22 cellular contexts compared by ENCODE assay signal in the genomic region with DNA sequence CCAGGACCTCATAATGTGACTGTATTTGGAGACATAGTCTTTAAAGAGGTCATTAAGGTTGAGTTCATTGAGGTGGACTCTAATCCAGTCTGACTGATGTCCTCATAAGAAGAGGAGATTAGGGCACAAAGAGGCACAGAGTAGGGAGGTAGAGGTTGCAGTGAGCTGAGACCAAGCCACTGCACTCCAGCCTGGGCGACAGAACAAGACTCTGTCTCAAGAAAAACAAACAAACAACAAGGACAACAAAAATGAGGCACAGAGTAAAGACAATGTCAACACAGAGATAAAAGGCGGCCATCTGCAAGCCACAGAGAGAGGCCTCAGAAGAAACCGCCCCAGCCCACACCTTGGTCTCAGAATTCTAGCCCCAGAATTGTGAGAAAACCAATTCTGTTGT. TPM values are rescaled to one million over a fixed set of nuclear protein-coding genes. Genes with fewer than 3 reads are reported as not detected.
DNase-seq lines count a peak whose midpoint lies in the region; ATAC-seq and TF ChIP-seq lines count a peak whose summit lies in the region.
"Had no signal": no experiment of that assay in that cellular context is flagged by ENCODE, and none has a peak within 500 bp of the region (broad histone marks: within the 10 kb centered on the region; RNA-seq: fewer than 3 reads in every experiment).

No MANE protein-coding gene starts in this region.

- POLR2A ChIA-PET in WTC11 (lab: Charles Lee) = no interaction called here

- DNase-seq in NCI-H82 (lab: John Stamatoyannopoulos, UW) (peak; percentile 18), NCI-H82 treated with DMSO at 0.1 percent for 48 hours (lab: John Stamatoyannopoulos, UW; ENCODE audit: unreplicated experiment) (no peak), DMS53 treated with DMSO at 0.1 percent for 48 hours (lab: John Stamatoyannopoulos, UW; ENCODE audit: unreplicated experiment) (peak; percentile 23), WTC11 (ENCODE audit: low spot score) (no peak), NCI-H2171 treated with DMSO at 0.1 percent for 48 hours (lab: John Stamatoyannopoulos, UW) (no peak), breast epithelium (ENCODE audit: low spot score in 2 of 2) (no peak)
- DNase-seq in activated T-cell treated with anti-CD3 and anti-CD28 coated beads, Interleukin-2, amount 50 U/mL, for 72 hours = no peak
- DNase-seq: Caco-2; CD4-positive, CD25-positive, alpha-beta regulatory T cell; CD8-positive, alpha-beta T cell; DMS 273 treated with DMSO at 0.1 percent for 48 hours; DMS79; EL; GDM1; GM23248; H7; HCEC 1CT had no signal

- H3K27me3 ChIP-seq in breast epithelium = no peaks in the 10 kb centered on the region
- H3K27me3 ChIP-seq: BLaER1 had no signal

- peaks cover 10% of the 10 kb centered on the region; the same call in 1 of the 2 replicates for H3K27me3 Mint-ChIP-seq in WTC11 (ENCODE audit: low read depth)
- peaks cover 43% of the 10 kb centered on the region for H3K27me3 Mint-ChIP-seq in activated T-cell treated with anti-CD3 and anti-CD28 coated beads, Interleukin-2, amount 50 U/mL, for 72 hours (ENCODE audit: low read depth)
- H3K27me3 Mint-ChIP-seq: B cell; CD4-positive, CD25-positive, alpha-beta regulatory T cell had no signal

- peaks cover 15% of the 10 kb centered on the region for H3K9me3 Mint-ChIP-seq in WTC11
- H3K9me3 Mint-ChIP-seq in activated T-cell treated with anti-CD3 and anti-CD28 coated beads, Interleukin-2, amount 50 U/mL, for 72 hours = no peaks in the 10 kb centered on the region
- H3K9me3 Mint-ChIP-seq: CD4-positive, CD25-positive, alpha-beta regulatory T cell; CD8-positive, alpha-beta T cell had no signal

- no peak overlapping the region for H3K4me3 Mint-ChIP-seq in WTC11
- no peak overlapping the region for H3K4me3 Mint-ChIP-seq in activated T-cell treated with anti-CD3 and anti-CD28 coated beads, Interleukin-2, amount 50 U/mL, for 72 hours
- H3K4me3 Mint-ChIP-seq: B cell; CD4-positive, CD25-positive, alpha-beta regulatory T cell; CD8-positive, alpha-beta T cell had no signal

- H3K27ac ChIP-seq in breast epithelium = no peak overlapping the region
- H3K27ac ChIP-seq: 22Rv1, BLaER1, C4-2B, GM23248 had no signal

- TF ChIP-seq POLR2A in breast epithelium (IDR thresholded peaks at IDR 0.05) = no peak

- CTCF ChIA-PET in WTC11 (lab: Charles Lee) = no interaction called here

- H3K4me1 Mint-ChIP-seq in WTC11 = peaks cover 4% of the 10 kb centered on the region
- peaks cover 36% of the 10 kb centered on the region for H3K4me1 Mint-ChIP-seq in activated T-cell treated with anti-CD3 and anti-CD28 coated beads, Interleukin-2, amount 50 U/mL, for 72 hours (ENCODE audit: low read depth)
- H3K4me1 Mint-ChIP-seq: B cell had no signal

- TF ChIP-seq CTCF in WTC11 (IDR thresholded peaks at IDR 0.05) (no peak), breast epithelium (IDR thresholded peaks at IDR 0.05) (no peak)

- H3K4me1 ChIP-seq in breast epithelium = no peaks in the 10 kb centered on the region
- H3K4me1 ChIP-seq: Caco-2 had no signal

- ATAC-seq in WTC11 = no peak
- ATAC-seq in activated T-cell treated with anti-CD3 and anti-CD28 coated beads, Interleukin-2, amount 50 U/mL, for 72 hours (replicated peaks in 1 of 2) = no peak
- ATAC-seq: CD8-positive, alpha-beta T cell; GM12878 had no signal

- no peaks in the 10 kb centered on the region for H3K36me3 ChIP-seq in breast epithelium
- H3K36me3 ChIP-seq: BLaER1 had no signal

- no peaks in the 10 kb centered on the region for H3K9me3 ChIP-seq in breast epithelium
- H3K9me3 ChIP-seq: Caco-2 had no signal

- H3K27ac Mint-ChIP-seq in WTC11 = no peak overlapping the region
- H3K27ac Mint-ChIP-seq in activated T-cell treated with anti-CD3 and anti-CD28 coated beads, Interleukin-2, amount 50 U/mL, for 72 hours = no peak overlapping the region
- H3K27ac Mint-ChIP-seq: B cell; CD8-positive, alpha-beta T cell had no signal

- intact Hi-C loops in breast epithelium (cut with DNase I; ENCODE audit: low total_unique reads) = no loop called here

- H3K36me3 Mint-ChIP-seq in WTC11 = no peaks in the 10 kb centered on the region; the same call in 1 of the 2 replicates
- no peaks in the 10 kb centered on the region for H3K36me3 Mint-ChIP-seq in activated T-cell treated with anti-CD3 and anti-CD28 coated beads, Interleukin-2, amount 50 U/mL, for 72 hours (ENCODE audit: insufficient read depth in 2 of 2)
- H3K36me3 Mint-ChIP-seq: CD4-positive, CD25-positive, alpha-beta regulatory T cell; CD8-positive, alpha-beta T cell had no signal

- no peak overlapping the region for H3K4me3 ChIP-seq in breast epithelium
- H3K4me3 ChIP-seq: BLaER1, GM12878, GM23248 had no signal

TF ChIP-seq in WTC11, 78 proteins besides CTCF, POLR2A, EP300 and RAD21:
- TF ChIP-seq GABPB1 (CRISPR knock-in tag; IDR thresholded peaks at IDR 0.05) = 0 out of 2 replicates have a peak, but pooled peaks have one; percentile 17
- no peak for TF ChIP-seq MXD4 (CRISPR knock-in tag; IDR thresholded peaks at IDR 0.05; ENCODE audit: borderline replicate concordance)
- TF ChIP-seq, protein P1, sequence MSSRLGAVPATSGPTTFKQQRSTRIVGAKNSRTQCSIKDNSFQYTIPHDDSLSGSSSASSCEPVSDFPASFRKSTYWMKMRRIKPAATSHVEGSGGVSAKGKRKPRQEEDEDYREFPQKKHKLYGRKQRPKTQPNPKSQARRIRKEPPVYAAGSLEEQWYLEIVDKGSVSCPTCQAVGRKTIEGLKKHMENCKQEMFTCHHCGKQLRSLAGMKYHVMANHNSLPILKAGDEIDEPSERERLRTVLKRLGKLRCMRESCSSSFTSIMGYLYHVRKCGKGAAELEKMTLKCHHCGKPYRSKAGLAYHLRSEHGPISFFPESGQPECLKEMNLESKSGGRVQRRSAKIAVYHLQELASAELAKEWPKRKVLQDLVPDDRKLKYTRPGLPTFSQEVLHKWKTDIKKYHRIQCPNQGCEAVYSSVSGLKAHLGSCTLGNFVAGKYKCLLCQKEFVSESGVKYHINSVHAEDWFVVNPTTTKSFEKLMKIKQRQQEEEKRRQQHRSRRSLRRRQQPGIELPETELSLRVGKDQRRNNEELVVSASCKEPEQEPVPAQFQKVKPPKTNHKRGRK (CRISPR knock-in tag; IDR thresholded peaks at IDR 0.05; ENCODE audit: borderline replicate concordance) = no peak
- TF ChIP-seq, protein P2, sequence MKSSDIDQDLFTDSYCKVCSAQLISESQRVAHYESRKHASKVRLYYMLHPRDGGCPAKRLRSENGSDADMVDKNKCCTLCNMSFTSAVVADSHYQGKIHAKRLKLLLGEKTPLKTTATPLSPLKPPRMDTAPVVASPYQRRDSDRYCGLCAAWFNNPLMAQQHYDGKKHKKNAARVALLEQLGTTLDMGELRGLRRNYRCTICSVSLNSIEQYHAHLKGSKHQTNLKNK (CRISPR knock-in tag; IDR thresholded peaks at IDR 0.05) = no peak

RNA-seq across cellular contexts. Expression of gene TDRD7, which starts 17.0 kb away (rescaled TPM):
- total RNA-seq in WTC11 (2021) (2.3 to 2.8 TPM (median 2.5 TPM) in 3 replicates), breast epithelium (10 to 100 TPM in 2 of 3 donors, 1 to 10 TPM in 1; 9.8 to 15.1 (median 14.8) TPM)
- 10 to 100 TPM in 1 of 2 donors, 1 to 10 TPM in 1; 6.7 to 10.1 TPM for total RNA-seq in activated T-cell treated with anti-CD3 and anti-CD28 coated beads, Interleukin-2, amount 50 U/mL, for 72 hours

Comparison
In these comparisons a context has a peak if more than half of its experiments do, and no peak if none do; other contexts are left out.
1. DNase-seq: peak in NCI-H82 (single experiment) and DMS53 treated with DMSO at 0.1 percent for 48 hours (single experiment); none in NCI-H82 treated with DMSO at 0.1 percent for 48 hours (single experiment), WTC11 (single experiment), NCI-H2171 treated with DMSO at 0.1 percent for 48 hours (single experiment), breast epithelium (0 of 2) and activated T-cell treated with anti-CD3 and anti-CD28 coated beads, Interleukin-2, amount 50 U/mL, for 72 hours (0 of 2).